ENCODE assay signal across 8 cellular contexts in the genomic region with DNA sequence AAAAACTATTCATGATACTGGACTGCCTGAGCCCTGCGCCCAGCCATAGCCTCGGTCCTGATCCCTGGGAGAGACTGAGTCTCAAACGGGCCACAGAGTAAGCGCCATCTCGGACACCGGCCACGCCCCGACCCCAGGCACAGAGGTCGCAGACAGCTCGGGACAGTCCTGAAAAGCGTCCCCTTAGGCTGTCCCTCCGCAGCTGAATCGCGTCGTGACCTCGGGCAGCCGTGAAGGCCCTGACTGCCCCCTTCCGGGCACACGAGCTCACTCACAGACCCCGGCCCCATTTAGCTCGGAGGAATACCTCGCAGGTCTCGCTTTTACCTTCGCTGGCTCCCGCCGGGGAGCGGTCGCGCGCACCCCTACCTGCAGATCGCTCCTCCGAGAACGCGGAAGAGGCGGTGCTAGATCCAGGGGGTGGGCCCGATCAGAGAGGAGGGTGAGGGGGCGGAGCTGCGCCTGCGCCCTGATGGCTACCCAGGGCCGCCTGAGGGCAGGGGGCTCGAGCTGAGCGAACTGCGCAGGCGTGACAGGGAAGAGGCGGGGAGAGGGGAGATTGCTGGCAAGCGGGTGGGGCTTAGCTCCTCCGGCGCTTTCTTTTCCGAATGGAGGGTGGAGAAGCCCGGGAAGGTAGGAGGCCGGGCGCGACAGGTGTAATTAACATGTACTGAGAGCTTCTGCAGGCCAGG. TPM values are rescaled to one million over a fixed set of nuclear protein-coding genes. Genes with fewer than 3 reads are reported as not detected.
A peak's percentile ranks its signal among the peaks of the same experiment; 100 is the strongest.
DNase-seq lines count a peak whose midpoint lies in the region; ATAC-seq and TF ChIP-seq lines count a peak whose summit lies in the region.

A gene (minus strand): TSS at position 411 of the 692 bp plus-strand sequence. CDS start 20,941 bp downstream, outside the sequence.

- peak within 1 kb of the TSS; percentile 92 for H3K4me3 Mint-ChIP-seq in endothelial cell (ENCODE audit: unreplicated experiment)

- peaks cover 12% of the 10 kb centered on the region for H3K27me3 Mint-ChIP-seq in endothelial cell (ENCODE audit: unreplicated experiment)

- no peaks in the 10 kb centered on the region for H3K9me3 ChIP-seq in HUES48 (ENCODE audit: control insufficient read depth, insufficient read depth, low read length)
- H3K9me3 ChIP-seq in OCI-LY7 (ENCODE audit: low read length): no peaks in the 10 kb centered on the region

- no peaks in the 10 kb centered on the region for H3K79me2 ChIP-seq in OCI-LY7 (ENCODE audit: insufficient read depth, low read depth, low read length)

- H3K27ac Mint-ChIP-seq in endothelial cell (ENCODE audit: unreplicated experiment): peak within 1 kb of the TSS; percentile 42

- ATAC-seq in GM21390 (IDR thresholded peaks at IDR 0.05; ENCODE audit: unreplicated experiment): peak; percentile 94

- CTCF ChIA-PET in OCI-LY7 (lab: Charles Lee; ENCODE audit: unreplicated experiment): interaction anchor here (0.5 to 1.1 kb wide), 3 partner anchors 10 to 441 kb away, joined by 3 to 4 read pairs (median 3); no protein-coding TSS in a partner anchor

- H3K9ac ChIP-seq in HUES48 (ENCODE audit: low read depth, low read length): peak within 1 kb of the TSS; percentile 43

- no peaks in the 10 kb centered on the region for H3K36me3 ChIP-seq in HUES48 (ENCODE audit: control insufficient read depth, insufficient read depth, low read length)
- H3K36me3 ChIP-seq in OCI-LY7 (ENCODE audit: insufficient read depth, low read length): no peaks in the 10 kb centered on the region

- peak; percentile 100 for DNase-seq in D341Med (ENCODE audit: low spot score)
- DNase-seq in OCI-LY7 (ENCODE audit: low spot score): peak; percentile 96
- DNase-seq in activated T-cell treated with anti-CD3 and anti-CD28 coated beads for 1 hour (ENCODE audit: low read depth): peak; percentile 99
- DNase-seq in endothelial cell (ENCODE audit: low spot score): peak; percentile 98
- DNase-seq in midbrain (lab: John Stamatoyannopoulos, UW): peak; percentile 89
- peak; percentile 94 to 97 for DNase-seq in stimulated activated CD8-positive, alpha-beta memory T cell treated with anti-CD3 and anti-CD28 coated beads, Interleukin-2, amount 100 ng/mL, for 1 hour (ENCODE audit: low read depth in 2 of 2)

- intact Hi-C loops in OCI-LY7 (cut with micrococcal nuclease; ENCODE audit: unreplicated experiment): no loop called here

- H3K4me3 ChIP-seq in HUES48 (ENCODE audit: low read depth, low read length) (peak within 1 kb of the TSS; percentile 86), OCI-LY7 (ENCODE audit: low read depth, low read length, poor library complexity, severe bottlenecking) (peak within 1 kb of the TSS; percentile 79)

- H3K36me3 Mint-ChIP-seq in endothelial cell (ENCODE audit: low read depth, unreplicated experiment): peaks cover 34% of the 10 kb centered on the region

- POLR2A ChIA-PET in OCI-LY7 (lab: Charles Lee): interaction anchor here (0.6 to 5.6 kb wide), 13 partner anchors 8 to 275 kb away, joined by 3 to 62 read pairs (median 3); a partner anchor contains a TSS

- H3K9me3 Mint-ChIP-seq in endothelial cell (ENCODE audit: unreplicated experiment): no peaks in the 10 kb centered on the region

- H3K4me1 Mint-ChIP-seq in endothelial cell (ENCODE audit: unreplicated experiment): peaks cover 50% of the 10 kb centered on the region

- H3K27me3 ChIP-seq in HUES48 (ENCODE audit: control insufficient read depth, insufficient read depth, low read length): no peaks in the 10 kb centered on the region

- H3K27ac ChIP-seq in HUES48 (ENCODE audit: low read depth, low read length) (peak within 1 kb of the TSS; percentile 41), OCI-LY7 (ENCODE audit: low read depth, low read length, poor library complexity, severe bottlenecking) (no peak within 1 kb of the TSS)

- H2AFZ ChIP-seq in OCI-LY7 (ENCODE audit: low read length): peak within 1 kb of the TSS; percentile 98

- H3K4me1 ChIP-seq in HUES48 (ENCODE audit: control insufficient read depth, insufficient read depth, low read length) (peaks cover 12% of the 10 kb centered on the region), OCI-LY7 (ENCODE audit: insufficient read depth, low read length, poor library complexity, severe bottlenecking) (peaks cover 12% of the 10 kb centered on the region)

- no peaks in the 10 kb centered on the region for H3K9me2 ChIP-seq in OCI-LY7 (ENCODE audit: insufficient read depth, low read length)

- peak within 1 kb of the TSS; percentile 87 for H3K4me2 ChIP-seq in OCI-LY7 (ENCODE audit: low read length)

- TF ChIP-seq CTCF in OCI-LY7 (conservative IDR thresholded peaks at IDR 0.05; ENCODE audit: low read length) (peak; percentile 18; the same call in 1 of the 2 replicates), endothelial cell (IDR thresholded peaks at IDR 0.05; ENCODE audit: unreplicated experiment) (peak; percentile 28)

- H4K20me1 ChIP-seq in OCI-LY7 (ENCODE audit: insufficient read depth, low read length): no peaks in the 10 kb centered on the region

- BruUV-seq in OCI-LY7 (replicated peaks; lab: Mats Ljungman, UMichigan): TSS peak; percentile 63

RNA-seq across cellular contexts. Expression of the gene that starts here (rescaled TPM):
- total RNA-seq in OCI-LY7 (2014; rRNA removed; shearing (Covaris generic)): 11.5 and 18.8 TPM in 2 replicates
- total RNA-seq in OCI-LY7 (2022) (22.1 and 24.0 TPM in 2 replicates), endothelial cell (ENCODE audit: unreplicated experiment) (57.9 TPM)
